ENCODE assay signal across 21 cellular contexts in genomic region chr3:177529716-177530335, GRCh38.
DNase-seq lines count a peak whose midpoint lies in the region; ATAC-seq and TF ChIP-seq lines count a peak whose summit lies in the region.
"Had no signal": no experiment of that assay in that cellular context is flagged by ENCODE, and none has a peak within 500 bp of the region (broad histone marks: within the 10 kb centered on the region; RNA-seq: fewer than 3 reads in every experiment).

No MANE protein-coding gene starts in this region.

- H4K20me1 ChIP-seq in fibroblast of lung (ENCODE audit: control insufficient read depth, extremely low read depth, insufficient read depth, low read length) = no peaks in the 10 kb centered on the region

- ATAC-seq in omental fat pad (ENCODE audit: low FRiP score) (peak; percentile 66), GM21381 (IDR thresholded peaks at IDR 0.05; ENCODE audit: unreplicated experiment) (no peak)
- ATAC-seq: foreskin keratinocyte, K562 had no signal

- TF ChIP-seq CTCF in AG09309 (IDR thresholded peaks at IDR 0.05; ENCODE audit: control insufficient read depth, insufficient read depth, low read depth, low read length, missing control alignments) (no peak), fibroblast of lung (conservative IDR thresholded peaks at IDR 0.05 in 1 of 2, IDR thresholded peaks at IDR 0.05 in 1 of 2; ENCODE audit: low read depth in 1 of 2, low read length in 2 of 2) (no peak), omental fat pad (IDR thresholded peaks at IDR 0.05) (no peak)

- no peak overlapping the region for H3K4me2 ChIP-seq in fibroblast of lung (ENCODE audit: extremely low read depth, insufficient read depth, low read length)

- H2AFZ ChIP-seq in fibroblast of lung (ENCODE audit: low read length) = no peak overlapping the region

- no peaks in the 10 kb centered on the region for H3K79me2 ChIP-seq in fibroblast of lung (ENCODE audit: control insufficient read depth, insufficient read depth, low read length)

- DNase-seq in AG09309 (ENCODE audit: low read depth) = peak; percentile 60
- peak; percentile 2 for DNase-seq in SK-N-DZ (ENCODE audit: low spot score)
- peak; percentile 67 to 71 for DNase-seq in fibroblast of lung (ENCODE audit: low read depth in 2 of 2)
- DNase-seq in omental fat pad (ENCODE audit: low spot score) = no peak
- DNase-seq in stimulated activated CD4-positive, alpha-beta T cell treated with anti-CD3 and anti-CD28 coated beads, Interleukin-2, amount 100 ng/mL, for 24 hours = no peak
- DNase-seq in retina = no peak
- no peak for DNase-seq in NCI-H146 (lab: John Stamatoyannopoulos, UW)
- DNase-seq: activated naive CD4-positive, alpha-beta T cell; activated T-cell treated with anti-CD3 and anti-CD28 coated beads, Interleukin-2, amount 50 U/mL, for 24 hours; endodermal cell; foreskin keratinocyte; kidney; MM.1S; NCI-H1694; NCI-H69; nucleus accumbens; right cardiac atrium; SIG-M5; stimulated activated CD4-positive, alpha-beta T cell treated with anti-CD3 and anti-CD28 coated beads, Interleukin-15, amount 100 ng/mL, for 24 hours had no signal

- H3K9me3 ChIP-seq in fibroblast of lung (ENCODE audit: control insufficient read depth, insufficient read depth, low read depth, low read length) = no peaks in the 10 kb centered on the region

- H3K4me3 ChIP-seq in AG09309 (ENCODE audit: control insufficient read depth, low read depth, low read length) (no peak overlapping the region), fibroblast of lung (replicated peaks in 1 of 4; ENCODE audit: control extremely low read depth in 1 of 4, insufficient read depth in 1 of 4, low read depth in 3 of 4, low read length in 4 of 4) (no peak overlapping the region)
- H3K4me3 ChIP-seq: K562 had no signal

- no peak overlapping the region for H3K9ac ChIP-seq in fibroblast of lung (ENCODE audit: insufficient read depth, low read length)

- H3K36me3 ChIP-seq in fibroblast of lung (ENCODE audit: control insufficient read depth, insufficient read depth, low read length) = no peaks in the 10 kb centered on the region

- no peak overlapping the region for H3K27ac ChIP-seq in fibroblast of lung (ENCODE audit: insufficient read depth, low read length)
- H3K27ac ChIP-seq: foreskin keratinocyte had no signal

- no peaks in the 10 kb centered on the region for H3K27me3 ChIP-seq in fibroblast of lung (ENCODE audit: control insufficient read depth, insufficient read depth, low read length)
- H3K27me3 ChIP-seq: foreskin keratinocyte had no signal

- H3K4me1 ChIP-seq in fibroblast of lung (ENCODE audit: control insufficient read depth, extremely low read depth, insufficient read depth, low read length) = no peaks in the 10 kb centered on the region

Comparison
In these comparisons a context has a peak if more than half of its experiments do, and no peak if none do; other contexts are left out.
1. DNase-seq: peak in AG09309 (single experiment), SK-N-DZ (single experiment) and fibroblast of lung (2 of 2); none in omental fat pad (single experiment), stimulated activated CD4-positive, alpha-beta T cell treated with anti-CD3 and anti-CD28 coated beads, Interleukin-2, amount 100 ng/mL, for 24 hours (0 of 2), retina (single experiment) and NCI-H146 (single experiment).